21 cellular contexts compared by ENCODE assay signal in genomic region chr7:68707146-68707545, GRCh38.
DNase-seq lines count a peak whose midpoint lies in the region; ATAC-seq and TF ChIP-seq lines count a peak whose summit lies in the region.
"Had no signal": no experiment of that assay in that cellular context is flagged by ENCODE, and none has a peak within 500 bp of the region (broad histone marks: within the 10 kb centered on the region; RNA-seq: fewer than 3 reads in every experiment).

No MANE protein-coding gene starts in this region.

- H3K9me3 ChIP-seq in IMR-90 (ENCODE audit: control insufficient read depth, insufficient read depth, low read length) (no peaks in the 10 kb centered on the region; the same call in 1 of the 2 replicates), SK-N-SH (no peaks in the 10 kb centered on the region), osteoblast (ENCODE audit: low read depth, low read length) (no peaks in the 10 kb centered on the region), smooth muscle cell (replicated peaks; ENCODE audit: low read depth) (no peaks in the 10 kb centered on the region)
- H3K9me3 ChIP-seq: SJCRH30 had no signal

- H3K4me1 ChIP-seq in IMR-90 (ENCODE audit: control insufficient read depth, insufficient read depth, low read length) (peaks cover 2% of the 10 kb centered on the region; the same call in 1 of the 2 replicates), SK-N-SH (ENCODE audit: control insufficient read depth in 1 of 2, insufficient read depth in 2 of 2, low read depth in 1 of 2, low read length in 1 of 2) (peaks cover 0 to 4% of the 10 kb centered on the region in 2 experiments; a peak in 1 of 4 replicates), osteoblast (ENCODE audit: insufficient read depth, low read length) (peaks cover 18% of the 10 kb centered on the region), smooth muscle cell (ENCODE audit: low read depth) (no peaks in the 10 kb centered on the region)
- H3K4me1 ChIP-seq: SJCRH30 had no signal

- no peak for TF ChIP-seq EP300 in SK-N-SH (IDR thresholded peaks at IDR 0.05; ENCODE audit: borderline replicate concordance in 1 of 2, low read depth in 1 of 2, low read length in 1 of 2)

- no CpG with 5 or more reads among the region's 5 CpGs for WGBS in IMR-90 (ENCODE audit: extremely low coverage in 2 of 2, insufficient read length in 1 of 2), 2 experiments
- WGBS in SK-N-SH (ENCODE audit: low lambda C conversion rate): 62% methylated on average over 5 of the region's 5 CpGs
- 91% methylated on average over 5 of the region's 5 CpGs for WGBS in smooth muscle cell (ENCODE audit: low lambda C conversion rate)

- H4K5ac ChIP-seq in IMR-90 (ENCODE audit: low read depth, low read length): no peak overlapping the region

- no peak for TF ChIP-seq POLR2A in IMR-90 (IDR thresholded peaks at IDR 0.05; ENCODE audit: low read depth, low read length)

- H3K79me2 ChIP-seq in SK-N-SH (ENCODE audit: insufficient read depth): no peaks in the 10 kb centered on the region
- no peaks in the 10 kb centered on the region for H3K79me2 ChIP-seq in osteoblast (ENCODE audit: insufficient read depth, low read length)
- no peaks in the 10 kb centered on the region for H3K79me2 ChIP-seq in smooth muscle cell (ENCODE audit: low read depth)

- DNase-seq in IMR-90: no peak
- DNase-seq in NCI-H526 treated with DMSO at 0.1 percent for 48 hours (lab: John Stamatoyannopoulos, UW): peak; percentile 73
- DNase-seq in SK-N-SH: no peak
- DNase-seq in osteoblast (ENCODE audit: insufficient read length, low spot score, missing footprints): no peak
- no peak for DNase-seq in smooth muscle cell (lab: John Stamatoyannopoulos, UW; ENCODE audit: unreplicated experiment)
- DNase-seq in DMS53 (lab: John Stamatoyannopoulos, UW): no peak
- DNase-seq: ACHN, Calu3, DMS153, H7, Kasumi-1, NCI-H1105 treated with DMSO at 0.1 percent for 48 hours, NCI-H1694, NCI-H2029 treated with DMSO at 0.1 percent for 48 hours, NCI-H2227 treated with DMSO at 0.1 percent for 48 hours, SJCRH30 had no signal

- H4K8ac ChIP-seq in IMR-90 (ENCODE audit: low read depth in 2 of 2, low read length in 2 of 2): peak overlapping the region in 1 of 2 experiments; percentile 28; a peak in 2 of 4 replicates

- H3K4me2 ChIP-seq in IMR-90 (ENCODE audit: low read depth, low read length) (no peak overlapping the region), SK-N-SH (peak overlapping the region; percentile 38; the same call in 1 of the 2 replicates), osteoblast (ENCODE audit: insufficient read depth, low read length) (no peak overlapping the region), smooth muscle cell (no peak overlapping the region)

- H2BK120ac ChIP-seq in IMR-90 (ENCODE audit: low read depth, low read length): peak overlapping the region; percentile 72

- no peaks in the 10 kb centered on the region for H4K20me1 ChIP-seq in IMR-90 (ENCODE audit: insufficient read depth, low read length)
- no peaks in the 10 kb centered on the region for H4K20me1 ChIP-seq in SK-N-SH (ENCODE audit: insufficient read depth)
- no peaks in the 10 kb centered on the region for H4K20me1 ChIP-seq in osteoblast (ENCODE audit: insufficient read depth, low read length)
- no peaks in the 10 kb centered on the region for H4K20me1 ChIP-seq in smooth muscle cell (ENCODE audit: low read depth)

- H3K14ac ChIP-seq in IMR-90 (replicated peaks; ENCODE audit: low read depth, low read length): peak overlapping the region; percentile 51; the same call in 1 of the 2 replicates

- CTCF ChIA-PET in IMR-90 (lab: Yijun Ruan, JAX): no interaction called here
- CTCF ChIA-PET in SK-N-SH (lab: Yijun Ruan, JAX): interaction anchor here (0.6 kb wide), 1 partner anchor 9 kb away, joined by 4 read pairs; no protein-coding TSS in a partner anchor

- no peaks in the 10 kb centered on the region for H3K9me2 ChIP-seq in SK-N-SH

- no peak overlapping the region; the same call in 1 of the 2 replicates for H3K4ac ChIP-seq in IMR-90 (ENCODE audit: low read depth, low read length)

- intact Hi-C loops in IMR-90 (cut with micrococcal nuclease): no loop called here

- H3K79me1 ChIP-seq in IMR-90 (ENCODE audit: low read depth in 1 of 2, low read length in 2 of 2): no peaks in the 10 kb centered on the region

- H3K18ac ChIP-seq in IMR-90 (ENCODE audit: low read depth, low read length): no peak overlapping the region

- TF ChIP-seq RAD21 in IMR-90 (IDR thresholded peaks at IDR 0.05; ENCODE audit: low read length) (no peak), SK-N-SH (IDR thresholded peaks at IDR 0.05; ENCODE audit: low read length) (no peak)

- POLR2A ChIA-PET in IMR-90 (lab: Charles Lee; ENCODE audit: unreplicated experiment): no interaction called here
- POLR2A ChIA-PET in SK-N-SH (lab: Yijun Ruan, JAX): no interaction called here

- H3K23ac ChIP-seq in IMR-90 (ENCODE audit: low read depth, low read length): no peak overlapping the region

- TF ChIP-seq CTCF in IMR-90 (conservative IDR thresholded peaks at IDR 0.05; ENCODE audit: low read depth, low read length) (no peak), SK-N-SH (IDR thresholded peaks at IDR 0.05) (no peak), osteoblast (IDR thresholded peaks at IDR 0.05; ENCODE audit: extremely low read depth, low read depth, low read length) (no peak), smooth muscle cell (IDR thresholded peaks at IDR 0.05; ENCODE audit: borderline replicate concordance, insufficient read depth, poor library complexity, severe bottlenecking) (no peak)

- H2AK9ac ChIP-seq in IMR-90 (replicated peaks; ENCODE audit: low read depth, low read length, poor library complexity): no peak overlapping the region

- no peak overlapping the region for H2BK5ac ChIP-seq in IMR-90 (ENCODE audit: low read depth, low read length, poor library complexity, severe bottlenecking)

- H3K36me3 ChIP-seq in IMR-90 (ENCODE audit: control insufficient read depth, insufficient read depth, low read length): no peaks in the 10 kb centered on the region
- no peaks in the 10 kb centered on the region for H3K36me3 ChIP-seq in SK-N-SH (replicated peaks in 1 of 2; ENCODE audit: control insufficient read depth in 1 of 2, insufficient read depth in 2 of 2, low read length in 1 of 2)
- no peaks in the 10 kb centered on the region for H3K36me3 ChIP-seq in osteoblast (ENCODE audit: insufficient read depth, low read length)
- no peaks in the 10 kb centered on the region for H3K36me3 ChIP-seq in smooth muscle cell (ENCODE audit: low read depth)
- H3K36me3 ChIP-seq: SJCRH30 had no signal

- 0 out of 3 replicates have a peak overlapping the region, but pooled peaks have one; percentile 17 for H2BK15ac ChIP-seq in IMR-90 (ENCODE audit: low read depth, low read length)

- no peak overlapping the region for H3K56ac ChIP-seq in IMR-90 (ENCODE audit: extremely low read depth, insufficient read depth, low read length)

- in situ Hi-C loops in IMR-90 (cut with MboI; ENCODE audit: low sequenced_read_pairs): no loop called here

- H2AK5ac ChIP-seq in IMR-90 (ENCODE audit: low read depth, low read length): no peak overlapping the region

- H3K9me1 ChIP-seq in IMR-90 (ENCODE audit: insufficient read depth, low read length): no peaks in the 10 kb centered on the region

- H4K91ac ChIP-seq in IMR-90 (ENCODE audit: insufficient read depth, low read depth, low read length): peak overlapping the region; percentile 37; the same call in 1 of the 2 replicates

- H3K27ac ChIP-seq in IMR-90 (ENCODE audit: insufficient read depth, low read length): peak overlapping the region; percentile 45; the same call in 1 of the 2 replicates
- peak overlapping the region in 1 of 2 experiments; percentile 97; a peak in 2 of 4 replicates for H3K27ac ChIP-seq in SK-N-SH (ENCODE audit: low read depth in 2 of 2, low read length in 1 of 2)
- peak overlapping the region; percentile 71 for H3K27ac ChIP-seq in osteoblast (ENCODE audit: low read depth, low read length)
- no peak overlapping the region for H3K27ac ChIP-seq in smooth muscle cell (ENCODE audit: low read depth)
- H3K27ac ChIP-seq: SJCRH30 had no signal

- H2BK20ac ChIP-seq in IMR-90 (ENCODE audit: low read depth, low read length): peak overlapping the region; percentile 72

- peaks cover 11% of the 10 kb centered on the region for H3F3A ChIP-seq in SK-N-SH (replicated peaks; ENCODE audit: insufficient read depth)
- no peaks in the 10 kb centered on the region for H3F3A ChIP-seq in smooth muscle cell (ENCODE audit: low read depth)

- H3K4me3 ChIP-seq in IMR-90 (ENCODE audit: insufficient read depth, low read depth, low read length): no peak overlapping the region
- H3K4me3 ChIP-seq in SK-N-SH (ENCODE audit: low read depth in 2 of 2, low read length in 1 of 2): no peak overlapping the region
- no peak overlapping the region for H3K4me3 ChIP-seq in osteoblast (ENCODE audit: insufficient read depth, low read length)
- H3K4me3 ChIP-seq in smooth muscle cell: no peak overlapping the region
- H3K4me3 ChIP-seq: K562, SJCRH30 had no signal

- H3K27me3 ChIP-seq in IMR-90 (ENCODE audit: control insufficient read depth, insufficient read depth, low read length): no peaks in the 10 kb centered on the region
- no peaks in the 10 kb centered on the region for H3K27me3 ChIP-seq in SK-N-SH (ENCODE audit: insufficient read depth)
- H3K27me3 ChIP-seq in osteoblast (ENCODE audit: insufficient read depth, low read length): no peaks in the 10 kb centered on the region
- peaks cover 15% of the 10 kb centered on the region for H3K27me3 ChIP-seq in smooth muscle cell (ENCODE audit: low read depth)
- H3K27me3 ChIP-seq: SJCRH30 had no signal

- dilution Hi-C loops in IMR-90 (cut with HindIII; ENCODE audit: low sequenced_read_pairs, unreplicated experiment): no loop called here

- no TSS peak for BruUV-seq in IMR-90 (replicated peaks; lab: Mats Ljungman, UMichigan)

- H2AFZ ChIP-seq in IMR-90 (replicated peaks; ENCODE audit: low read length, poor library complexity) (peak overlapping the region; percentile 51), SK-N-SH (ENCODE audit: low read depth) (peak overlapping the region; percentile 1; the same call in 1 of the 2 replicates), osteoblast (ENCODE audit: low read length) (peak overlapping the region; percentile 53), smooth muscle cell (ENCODE audit: low read depth) (no peak overlapping the region)

- no peak for ATAC-seq in IMR-90 (ENCODE audit: low read depth)
- ATAC-seq in GM18517 (IDR thresholded peaks at IDR 0.05; ENCODE audit: unreplicated experiment): no peak
- no peak for ATAC-seq in HG03159 (IDR thresholded peaks at IDR 0.05; ENCODE audit: unreplicated experiment)
- ATAC-seq: HepG2, K562, Right ventricle myocardium inferior had no signal

- H3K9ac ChIP-seq in IMR-90 (ENCODE audit: low read depth, low read length) (no peak overlapping the region), SK-N-SH (peak overlapping the region; percentile 68; the same call in 1 of the 2 replicates), smooth muscle cell (ENCODE audit: low read depth) (no peak overlapping the region)
